9 cellular contexts compared by ENCODE assay signal in the genomic region with DNA sequence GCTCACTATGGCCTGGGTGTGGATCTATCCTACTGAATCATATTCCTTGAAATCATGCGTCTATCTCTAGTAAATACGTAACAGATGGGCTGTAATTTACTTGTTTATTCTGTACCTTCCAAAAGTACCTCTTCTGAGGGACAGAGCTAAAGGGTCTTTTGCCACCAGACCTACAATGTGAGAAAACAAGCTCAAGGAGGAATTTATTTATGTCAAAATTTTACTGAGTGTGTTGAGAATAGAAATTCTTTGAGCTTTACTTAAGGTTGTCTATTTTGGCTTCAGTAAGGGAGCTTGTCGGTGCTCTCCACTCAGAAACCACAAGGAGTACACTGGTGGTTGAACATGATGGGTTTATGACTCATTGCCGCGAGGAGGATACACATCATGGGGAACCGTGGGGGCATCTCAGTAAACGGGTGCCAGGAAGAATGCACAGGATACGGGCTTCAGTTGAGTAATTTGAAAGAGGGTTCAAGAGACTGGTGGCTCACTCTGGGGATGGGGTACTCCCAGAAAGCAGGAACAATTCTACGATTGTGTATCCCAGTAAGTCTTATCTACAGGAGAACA. TPM values are rescaled to one million over a fixed set of nuclear protein-coding genes. Genes with fewer than 3 reads are reported as not detected.
DNase-seq lines count a peak whose midpoint lies in the region; ATAC-seq and TF ChIP-seq lines count a peak whose summit lies in the region.
"Had no signal": no experiment of that assay in that cellular context is flagged by ENCODE, and none has a peak within 500 bp of the region (broad histone marks: within the 10 kb centered on the region; RNA-seq: fewer than 3 reads in every experiment).

No MANE protein-coding gene starts in this region.

- no peak overlapping the region for H3K27ac ChIP-seq in transverse colon

- peaks cover 54% of the 10 kb centered on the region for H3K4me1 Mint-ChIP-seq in brain
- H3K4me1 Mint-ChIP-seq: neural crest cell had no signal

- H3K4me1 ChIP-seq in transverse colon = no peaks in the 10 kb centered on the region

- WGBS in transverse colon (ENCODE audit: low coverage in 1 of 2), 2 donors = 75% methylated on average over 2 to 9 of the region's 9 CpGs

- H3K4me3 ChIP-seq in transverse colon = no peak overlapping the region

- intact Hi-C loops in transverse colon (cut with DNase I; ENCODE audit: low total_unique reads) = no loop called here

- no peak for TF ChIP-seq EP300 in transverse colon (IDR thresholded peaks at IDR 0.05; ENCODE audit: low read depth)

- in situ Hi-C loops in transverse colon (cut with MboI; ENCODE audit: low pct_ligation_motif_present in 1 of 4, low pct_unique_long_range_greater_than_20kb in 1 of 4, low sequenced_read_pairs in 3 of 4) = no loop called here

- no peak for TF ChIP-seq POLR2A in transverse colon (IDR thresholded peaks at IDR 0.05)

- H3K27me3 Mint-ChIP-seq in brain = no peaks in the 10 kb centered on the region

- peaks cover 9% of the 10 kb centered on the region for H3K36me3 Mint-ChIP-seq in brain

- no peaks in the 10 kb centered on the region for H3K36me3 ChIP-seq in transverse colon

- H3K9me3 ChIP-seq in transverse colon = no peaks in the 10 kb centered on the region

- peak overlapping the region in 4 of 5 experiments; percentile 41 to 74 (median 54) for H3K4me3 Mint-ChIP-seq in brain
- H3K4me3 Mint-ChIP-seq: neural crest cell had no signal

- ATAC-seq in GM19455 (IDR thresholded peaks at IDR 0.05; ENCODE audit: unreplicated experiment) (peak; percentile 95), HG03521 (IDR thresholded peaks at IDR 0.05; ENCODE audit: unreplicated experiment) (peak; percentile 59), HG03196 (IDR thresholded peaks at IDR 0.05; ENCODE audit: unreplicated experiment) (no peak), HG02970 (IDR thresholded peaks at IDR 0.05; ENCODE audit: low FRiP score, unreplicated experiment) (no peak)

- H3K27me3 ChIP-seq in transverse colon = no peaks in the 10 kb centered on the region

- TF ChIP-seq CTCF in brain (conservative IDR thresholded peaks at IDR 0.05) (no peak), transverse colon (IDR thresholded peaks at IDR 0.05) (no peak)

- peaks cover 0 to 2% (median 0%) of the 10 kb centered on the region in 5 experiments for H3K9me3 Mint-ChIP-seq in brain

- DNase-seq in DMS 273 treated with DMSO at 0.1 percent for 48 hours (lab: John Stamatoyannopoulos, UW) = peak; percentile 20
- no peak for DNase-seq in transverse colon
- DNase-seq in activated CD4-positive, alpha-beta T cell treated with anti-CD3 and anti-CD28 coated beads, Interleukin-2, amount 50 U/mL, for 48 hours = no peak

- H3K27ac Mint-ChIP-seq in brain = peak overlapping the region in 4 of 5 experiments; percentile 16 to 92 (median 31)

RNA-seq across cellular contexts. Expression of a gene that starts 3.0 kb away (rescaled TPM):
- polyA plus RNA-seq in brain (ENCODE audit: insufficient read depth, low read depth, low replicate concordance) = 27.1 TPM
- total RNA-seq in transverse colon = 10 to 100 TPM; 13.7 to 47.4 (median 30.5) TPM

Comparison
In these comparisons a context has a peak if more than half of its experiments do, and no peak if none do; other contexts are left out.
1. ATAC-seq: peak in GM19455 (single experiment) and HG03521 (single experiment); none in HG03196 (single experiment) and HG02970 (single experiment).